Comparison of ENCODE assay signal across 22 cellular contexts in genomic region chr15:44530653-44531052, GRCh38. TPM values are rescaled to one million over a fixed set of nuclear protein-coding genes. Genes with fewer than 3 reads are reported as not detected.
DNase-seq lines count a peak whose midpoint lies in the region; ATAC-seq and TF ChIP-seq lines count a peak whose summit lies in the region.
"Had no signal": no experiment of that assay in that cellular context is flagged by ENCODE, and none has a peak within 500 bp of the region (broad histone marks: within the 10 kb centered on the region; RNA-seq: fewer than 3 reads in every experiment).

No MANE protein-coding gene starts in this region.

- no peak for TF ChIP-seq CTCF in GM13977 (IDR thresholded peaks at IDR 0.05; ENCODE audit: extremely low read depth, insufficient read depth, missing control alignments)
- no peak for TF ChIP-seq CTCF in CD14-positive monocyte (IDR thresholded peaks at IDR 0.05)

- peak; percentile 18 for TF ChIP-seq POLR2A in erythroblast (IDR thresholded peaks at IDR 0.05; ENCODE audit: low read length)

- H3K27ac Mint-ChIP-seq in activated naive CD4-positive, alpha-beta T cell treated with anti-CD3 and anti-CD28 coated beads, Interleukin-2, amount 50 U/mL, for 24 hours: peak overlapping the region; percentile 19
- H3K27ac Mint-ChIP-seq in activated naive CD4-positive, alpha-beta T cell treated with anti-CD3 and anti-CD28 coated beads for 36 hours: no peak overlapping the region
- H3K27ac Mint-ChIP-seq in T-helper 17 cell (peak overlapping the region; percentile 51), CD14-positive monocyte (peak overlapping the region in 1 of 7 donors; percentile 73)
- H3K27ac Mint-ChIP-seq: activated CD4-positive, alpha-beta T cell treated with anti-CD3 and anti-CD28 coated beads, Interleukin-2, amount 10 ng/mL, durations not matched to agents 24 days and 14 days; activated naive CD4-positive, alpha-beta T cell treated with anti-CD3 and anti-CD28 coated beads, Interleukin-2, amount 10 ng/mL, durations not matched to agents 7 days and 5 days had no signal

- H3K27me3 Mint-ChIP-seq in activated naive CD4-positive, alpha-beta T cell treated with anti-CD3 and anti-CD28 coated beads, Interleukin-2, amount 50 U/mL, for 24 hours: no peaks in the 10 kb centered on the region
- H3K27me3 Mint-ChIP-seq in activated naive CD4-positive, alpha-beta T cell treated with anti-CD3 and anti-CD28 coated beads for 36 hours (ENCODE audit: low read depth): no peaks in the 10 kb centered on the region
- no peaks in the 10 kb centered on the region for H3K27me3 Mint-ChIP-seq in T-helper 17 cell
- peaks cover 0 to 2% (median 0%) of the 10 kb centered on the region in 3 donors for H3K27me3 Mint-ChIP-seq in CD14-positive monocyte (ENCODE audit: low read depth in 3 of 3)
- H3K27me3 Mint-ChIP-seq: activated CD4-positive, alpha-beta T cell treated with anti-CD3 and anti-CD28 coated beads, Interleukin-2, amount 10 ng/mL, durations not matched to agents 24 days and 14 days; activated naive CD4-positive, alpha-beta T cell treated with anti-CD3 and anti-CD28 coated beads, Interleukin-2, amount 10 ng/mL, durations not matched to agents 7 days and 5 days; CD4-positive, alpha-beta T cell had no signal

- H3K4me3 Mint-ChIP-seq in activated naive CD4-positive, alpha-beta T cell treated with anti-CD3 and anti-CD28 coated beads, Interleukin-2, amount 50 U/mL, for 24 hours: no peak overlapping the region
- no peak overlapping the region for H3K4me3 Mint-ChIP-seq in activated naive CD4-positive, alpha-beta T cell treated with anti-CD3 and anti-CD28 coated beads for 36 hours
- H3K4me3 Mint-ChIP-seq in T-helper 17 cell (no peak overlapping the region), CD14-positive monocyte (no peak overlapping the region)
- H3K4me3 Mint-ChIP-seq: activated CD4-positive, alpha-beta T cell treated with anti-CD3 and anti-CD28 coated beads, Interleukin-2, amount 10 ng/mL, durations not matched to agents 24 days and 14 days; activated naive CD4-positive, alpha-beta T cell treated with anti-CD3 and anti-CD28 coated beads, Interleukin-2, amount 10 ng/mL, durations not matched to agents 7 days and 5 days; CD4-positive, alpha-beta T cell had no signal

- intact Hi-C loops in activated naive CD4-positive, alpha-beta T cell treated with anti-CD3 and anti-CD28 coated beads for 36 hours (cut with micrococcal nuclease): no loop called here
- intact Hi-C loops in CD14-positive monocyte (cut with micrococcal nuclease): loop anchor here in 1 of 2 donors (10.0 kb wide), 1 partner anchor 246 kb away; the partner anchor contains the start of gene GOLM2

- peaks cover 27% of the 10 kb centered on the region for H3K4me1 Mint-ChIP-seq in activated naive CD4-positive, alpha-beta T cell treated with anti-CD3 and anti-CD28 coated beads, Interleukin-2, amount 50 U/mL, for 24 hours
- H3K4me1 Mint-ChIP-seq in activated naive CD4-positive, alpha-beta T cell treated with anti-CD3 and anti-CD28 coated beads for 36 hours (ENCODE audit: low read depth): peaks cover 7% of the 10 kb centered on the region
- peaks cover 14% of the 10 kb centered on the region for H3K4me1 Mint-ChIP-seq in T-helper 17 cell
- H3K4me1 Mint-ChIP-seq in CD14-positive monocyte: peaks cover 5% of the 10 kb centered on the region

- CTCF ChIA-PET in activated naive CD4-positive, alpha-beta T cell treated with anti-CD3 and anti-CD28 coated beads for 36 hours (lab: Charles Lee): no interaction called here

- in situ Hi-C loops in GM13977 (cut with MboI; ENCODE audit: low pct_unique_long_range_greater_than_20kb, low sequenced_read_pairs, unreplicated experiment): no loop called here

- ATAC-seq in T-helper 17 cell (no peak), GM21825 (IDR thresholded peaks at IDR 0.05; ENCODE audit: unreplicated experiment) (no peak)
- ATAC-seq: pancreas, sciatic nerve had no signal

- DNase-seq in activated naive CD4-positive, alpha-beta T cell treated with anti-CD3 and anti-CD28 coated beads for 36 hours: no peak
- no peak for DNase-seq in T-helper 17 cell
- no peak for DNase-seq in erythroblast (lab: John Stamatoyannopoulos, UW)
- no peak for DNase-seq in GM13977 (ENCODE audit: low spot score)
- no peak for DNase-seq in NCI-H128 (lab: John Stamatoyannopoulos, UW; ENCODE audit: unreplicated experiment)
- no peak for DNase-seq in CD14-positive monocyte (ENCODE audit: low spot score)
- DNase-seq: activated CD4-positive, alpha-beta T cell treated with anti-CD3 and anti-CD28 coated beads, Interleukin-2, amount 10 ng/mL, durations not matched to agents 24 days and 14 days; activated CD8-positive, alpha-beta memory T cell treated with anti-CD3 and anti-CD28 coated beads, Interleukin-2, amount 50 U/mL, for 48 hours; activated naive CD4-positive, alpha-beta T cell treated with anti-CD3 and anti-CD28 coated beads, Interleukin-2, amount 10 ng/mL, durations not matched to agents 7 days and 5 days; CD4-positive, alpha-beta T cell; DMS79; effector CD4-positive, alpha-beta T cell; kidney; NCI-H1436; NCI-H526 treated with DMSO at 0.1 percent for 48 hours; pancreas; SHP77; T-helper 1 cell; testis had no signal

- no peaks in the 10 kb centered on the region for H3K9me3 ChIP-seq in T-helper 17 cell (ENCODE audit: control insufficient read depth, low read length, poor library complexity, severe bottlenecking)
- H3K9me3 ChIP-seq: pancreas, testis had no signal

- peaks cover 4% of the 10 kb centered on the region for H3K36me3 Mint-ChIP-seq in activated naive CD4-positive, alpha-beta T cell treated with anti-CD3 and anti-CD28 coated beads, Interleukin-2, amount 50 U/mL, for 24 hours
- H3K36me3 Mint-ChIP-seq in activated naive CD4-positive, alpha-beta T cell treated with anti-CD3 and anti-CD28 coated beads for 36 hours (ENCODE audit: low read depth): peaks cover 4% of the 10 kb centered on the region
- H3K36me3 Mint-ChIP-seq in T-helper 17 cell (ENCODE audit: low read depth) (no peaks in the 10 kb centered on the region), CD14-positive monocyte (peaks cover 15 to 23% of the 10 kb centered on the region in 2 donors)

- no peaks in the 10 kb centered on the region for H3K9me3 Mint-ChIP-seq in activated naive CD4-positive, alpha-beta T cell treated with anti-CD3 and anti-CD28 coated beads, Interleukin-2, amount 50 U/mL, for 24 hours
- no peaks in the 10 kb centered on the region for H3K9me3 Mint-ChIP-seq in activated naive CD4-positive, alpha-beta T cell treated with anti-CD3 and anti-CD28 coated beads for 36 hours
- H3K9me3 Mint-ChIP-seq in CD14-positive monocyte: peaks cover 0 to 3% (median 0%) of the 10 kb centered on the region in 7 donors
- H3K9me3 Mint-ChIP-seq: activated CD4-positive, alpha-beta T cell treated with anti-CD3 and anti-CD28 coated beads, Interleukin-2, amount 10 ng/mL, durations not matched to agents 24 days and 14 days; activated naive CD4-positive, alpha-beta T cell treated with anti-CD3 and anti-CD28 coated beads, Interleukin-2, amount 10 ng/mL, durations not matched to agents 7 days and 5 days; CD4-positive, alpha-beta T cell had no signal

RNA-seq across cellular contexts. Expression of gene EIF3J, which starts 6.3 kb away (rescaled TPM):
- total RNA-seq in activated naive CD4-positive, alpha-beta T cell treated with anti-CD3 and anti-CD28 coated beads for 36 hours: 10 to 100 TPM; 75.8 to 77.9 TPM
- total RNA-seq in T-helper 17 cell: 10 to 100 TPM; 52.7 to 73.1 TPM
- 10 to 100 TPM in 1 of 2 donors, 1 to 10 TPM in 1; 9.7 to 13.5 TPM for polyA plus RNA-seq in CD14-positive monocyte
